ENCODE assay signal across 10 cellular contexts in genomic region chr13:114069376-114070097, GRCh38.
A peak's percentile ranks its signal among the peaks of the same experiment; 100 is the strongest.
DNase-seq lines count a peak whose midpoint lies in the region; ATAC-seq and TF ChIP-seq lines count a peak whose summit lies in the region.
"Had no signal": no experiment of that assay in that cellular context is flagged by ENCODE, and none has a peak within 500 bp of the region (broad histone marks: within the 10 kb centered on the region; RNA-seq: fewer than 3 reads in every experiment).

No MANE protein-coding gene starts in this region.

- no peak for TF ChIP-seq EP300 in stomach (IDR thresholded peaks at IDR 0.05)

- H3K27me3 Mint-ChIP-seq in activated T-helper 17 cell treated with anti-CD3 and anti-CD28 coated beads, Interleukin-2, amount 50 U/mL, for 72 hours, result no peaks in the 10 kb centered on the region
- no peaks in the 10 kb centered on the region for H3K27me3 Mint-ChIP-seq in memory B cell

- 74 to 85% (median 81%) methylated on average over 7 to 29 of the region's 32 CpGs for WGBS in stomach, 5 donors

- no peak for TF ChIP-seq POLR2A in stomach (IDR thresholded peaks at IDR 0.05)

- H3K27me3 ChIP-seq in HL-60 (ENCODE audit: insufficient read depth, poor library complexity, severe bottlenecking), result no peaks in the 10 kb centered on the region
- H3K27me3 ChIP-seq in stomach, result no peaks in the 10 kb centered on the region

- no peaks in the 10 kb centered on the region for H3K9me3 ChIP-seq in stomach

- no peaks in the 10 kb centered on the region for H3K9me3 Mint-ChIP-seq in activated T-helper 17 cell treated with anti-CD3 and anti-CD28 coated beads, Interleukin-2, amount 50 U/mL, for 72 hours
- peaks cover 2% of the 10 kb centered on the region for H3K9me3 Mint-ChIP-seq in memory B cell

- H3K27ac Mint-ChIP-seq in activated T-helper 17 cell treated with anti-CD3 and anti-CD28 coated beads, Interleukin-2, amount 50 U/mL, for 72 hours, result peak overlapping the region; percentile 94
- H3K27ac Mint-ChIP-seq in memory B cell, result peak overlapping the region; percentile 95

- H3K27ac ChIP-seq in HL-60 (replicated peaks) (peak overlapping the region; percentile 95), stomach (peak overlapping the region in 4 of 5 donors; percentile 95 to 99 (median 96))

- peaks cover 35% of the 10 kb centered on the region for H3K4me1 Mint-ChIP-seq in activated T-helper 17 cell treated with anti-CD3 and anti-CD28 coated beads, Interleukin-2, amount 50 U/mL, for 72 hours
- H3K4me1 Mint-ChIP-seq in memory B cell, result peaks cover 37% of the 10 kb centered on the region

- H3K36me3 Mint-ChIP-seq in activated T-helper 17 cell treated with anti-CD3 and anti-CD28 coated beads, Interleukin-2, amount 50 U/mL, for 72 hours (ENCODE audit: low read depth), result peaks cover 73% of the 10 kb centered on the region
- H3K36me3 Mint-ChIP-seq in memory B cell, result peaks cover 29% of the 10 kb centered on the region

- H3K4me3 Mint-ChIP-seq in activated T-helper 17 cell treated with anti-CD3 and anti-CD28 coated beads, Interleukin-2, amount 50 U/mL, for 72 hours, result peak overlapping the region; percentile 90
- H3K4me3 Mint-ChIP-seq in memory B cell, result no peak overlapping the region

- peaks cover 41 to 48% (median 46%) of the 10 kb centered on the region in 4 donors for H3K4me1 ChIP-seq in stomach

- TF ChIP-seq CTCF in HL-60 (IDR thresholded peaks at IDR 0.05; ENCODE audit: insufficient read depth, low read length), result no peak
- TF ChIP-seq CTCF in stomach (IDR thresholded peaks at IDR 0.05), result no peak

- intact Hi-C loops in stomach (cut with DNase I; ENCODE audit: low total_unique reads), result loop anchor here (10.0 kb wide), 1 partner anchor 55 kb away; no protein-coding TSS in a partner anchor

- no peak for ATAC-seq in activated T-helper 17 cell treated with anti-CD3 and anti-CD28 coated beads, Interleukin-2, amount 50 U/mL, for 72 hours (replicated peaks)
- ATAC-seq in memory B cell (ENCODE audit: low read depth), result no peak
- ATAC-seq in GM21360 (IDR thresholded peaks at IDR 0.05; ENCODE audit: unreplicated experiment), result no peak

- H3K4me3 ChIP-seq in HL-60 (replicated peaks; ENCODE audit: insufficient read depth, low read length), result no peak overlapping the region
- H3K4me3 ChIP-seq in stomach, result no peak overlapping the region

- DNase-seq in HL-60 (ENCODE audit: low read depth in 1 of 2, low spot score in 1 of 2) (no peak), memory B cell (ENCODE audit: low spot score in 2 of 2) (no peak), stomach (no peak), T-helper 9 cell (no peak), cerebellum (ENCODE audit: low spot score) (no peak)
- DNase-seq: activated CD8-positive, alpha-beta memory T cell treated with anti-CD3 and anti-CD28 coated beads for 24 hours; NCI-H526 treated with DMSO at 0.1 percent for 48 hours; stimulated activated CD4-positive, alpha-beta T cell treated with anti-CD3 and anti-CD28 coated beads, Interleukin-4, amount 100 ng/mL, for 1 hour had no signal

- H3K36me3 ChIP-seq in stomach, result peaks cover 0 to 22% (median 7%) of the 10 kb centered on the region in 4 donors
